2 cellular contexts compared by ENCODE assay signal in the genomic region with DNA sequence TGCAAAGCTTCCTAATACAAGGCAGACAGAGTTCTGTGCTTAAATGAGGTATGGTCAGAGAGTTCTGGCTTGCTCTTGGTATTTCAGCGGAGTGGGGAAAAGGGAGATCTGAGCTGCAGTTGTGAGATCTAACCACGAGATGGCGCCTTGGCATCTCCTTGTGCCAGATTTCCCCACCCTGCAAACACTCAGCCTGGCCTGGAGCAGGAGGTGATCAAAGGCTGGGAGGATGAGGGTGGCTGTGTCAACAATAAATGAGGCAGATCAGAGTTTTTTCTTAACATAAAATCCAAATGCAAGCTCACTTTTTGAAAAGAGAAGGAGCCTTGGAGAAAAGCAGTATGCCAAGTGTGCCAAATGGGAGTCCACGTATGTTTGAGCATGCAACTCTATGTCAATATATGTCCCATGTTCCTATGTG.
TF ChIP-seq lines count a peak whose summit lies in the region.

No MANE protein-coding gene starts in this region.

TF ChIP-seq in GM23338, 12 proteins besides CTCF, POLR2A, EP300 and RAD21 (continued from another document):
- TF ChIP-seq, protein P1, sequence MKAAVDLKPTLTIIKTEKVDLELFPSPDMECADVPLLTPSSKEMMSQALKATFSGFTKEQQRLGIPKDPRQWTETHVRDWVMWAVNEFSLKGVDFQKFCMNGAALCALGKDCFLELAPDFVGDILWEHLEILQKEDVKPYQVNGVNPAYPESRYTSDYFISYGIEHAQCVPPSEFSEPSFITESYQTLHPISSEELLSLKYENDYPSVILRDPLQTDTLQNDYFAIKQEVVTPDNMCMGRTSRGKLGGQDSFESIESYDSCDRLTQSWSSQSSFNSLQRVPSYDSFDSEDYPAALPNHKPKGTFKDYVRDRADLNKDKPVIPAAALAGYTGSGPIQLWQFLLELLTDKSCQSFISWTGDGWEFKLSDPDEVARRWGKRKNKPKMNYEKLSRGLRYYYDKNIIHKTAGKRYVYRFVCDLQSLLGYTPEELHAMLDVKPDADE (IDR thresholded peaks at IDR 0.05): no peak
- TF ChIP-seq, protein P2, sequence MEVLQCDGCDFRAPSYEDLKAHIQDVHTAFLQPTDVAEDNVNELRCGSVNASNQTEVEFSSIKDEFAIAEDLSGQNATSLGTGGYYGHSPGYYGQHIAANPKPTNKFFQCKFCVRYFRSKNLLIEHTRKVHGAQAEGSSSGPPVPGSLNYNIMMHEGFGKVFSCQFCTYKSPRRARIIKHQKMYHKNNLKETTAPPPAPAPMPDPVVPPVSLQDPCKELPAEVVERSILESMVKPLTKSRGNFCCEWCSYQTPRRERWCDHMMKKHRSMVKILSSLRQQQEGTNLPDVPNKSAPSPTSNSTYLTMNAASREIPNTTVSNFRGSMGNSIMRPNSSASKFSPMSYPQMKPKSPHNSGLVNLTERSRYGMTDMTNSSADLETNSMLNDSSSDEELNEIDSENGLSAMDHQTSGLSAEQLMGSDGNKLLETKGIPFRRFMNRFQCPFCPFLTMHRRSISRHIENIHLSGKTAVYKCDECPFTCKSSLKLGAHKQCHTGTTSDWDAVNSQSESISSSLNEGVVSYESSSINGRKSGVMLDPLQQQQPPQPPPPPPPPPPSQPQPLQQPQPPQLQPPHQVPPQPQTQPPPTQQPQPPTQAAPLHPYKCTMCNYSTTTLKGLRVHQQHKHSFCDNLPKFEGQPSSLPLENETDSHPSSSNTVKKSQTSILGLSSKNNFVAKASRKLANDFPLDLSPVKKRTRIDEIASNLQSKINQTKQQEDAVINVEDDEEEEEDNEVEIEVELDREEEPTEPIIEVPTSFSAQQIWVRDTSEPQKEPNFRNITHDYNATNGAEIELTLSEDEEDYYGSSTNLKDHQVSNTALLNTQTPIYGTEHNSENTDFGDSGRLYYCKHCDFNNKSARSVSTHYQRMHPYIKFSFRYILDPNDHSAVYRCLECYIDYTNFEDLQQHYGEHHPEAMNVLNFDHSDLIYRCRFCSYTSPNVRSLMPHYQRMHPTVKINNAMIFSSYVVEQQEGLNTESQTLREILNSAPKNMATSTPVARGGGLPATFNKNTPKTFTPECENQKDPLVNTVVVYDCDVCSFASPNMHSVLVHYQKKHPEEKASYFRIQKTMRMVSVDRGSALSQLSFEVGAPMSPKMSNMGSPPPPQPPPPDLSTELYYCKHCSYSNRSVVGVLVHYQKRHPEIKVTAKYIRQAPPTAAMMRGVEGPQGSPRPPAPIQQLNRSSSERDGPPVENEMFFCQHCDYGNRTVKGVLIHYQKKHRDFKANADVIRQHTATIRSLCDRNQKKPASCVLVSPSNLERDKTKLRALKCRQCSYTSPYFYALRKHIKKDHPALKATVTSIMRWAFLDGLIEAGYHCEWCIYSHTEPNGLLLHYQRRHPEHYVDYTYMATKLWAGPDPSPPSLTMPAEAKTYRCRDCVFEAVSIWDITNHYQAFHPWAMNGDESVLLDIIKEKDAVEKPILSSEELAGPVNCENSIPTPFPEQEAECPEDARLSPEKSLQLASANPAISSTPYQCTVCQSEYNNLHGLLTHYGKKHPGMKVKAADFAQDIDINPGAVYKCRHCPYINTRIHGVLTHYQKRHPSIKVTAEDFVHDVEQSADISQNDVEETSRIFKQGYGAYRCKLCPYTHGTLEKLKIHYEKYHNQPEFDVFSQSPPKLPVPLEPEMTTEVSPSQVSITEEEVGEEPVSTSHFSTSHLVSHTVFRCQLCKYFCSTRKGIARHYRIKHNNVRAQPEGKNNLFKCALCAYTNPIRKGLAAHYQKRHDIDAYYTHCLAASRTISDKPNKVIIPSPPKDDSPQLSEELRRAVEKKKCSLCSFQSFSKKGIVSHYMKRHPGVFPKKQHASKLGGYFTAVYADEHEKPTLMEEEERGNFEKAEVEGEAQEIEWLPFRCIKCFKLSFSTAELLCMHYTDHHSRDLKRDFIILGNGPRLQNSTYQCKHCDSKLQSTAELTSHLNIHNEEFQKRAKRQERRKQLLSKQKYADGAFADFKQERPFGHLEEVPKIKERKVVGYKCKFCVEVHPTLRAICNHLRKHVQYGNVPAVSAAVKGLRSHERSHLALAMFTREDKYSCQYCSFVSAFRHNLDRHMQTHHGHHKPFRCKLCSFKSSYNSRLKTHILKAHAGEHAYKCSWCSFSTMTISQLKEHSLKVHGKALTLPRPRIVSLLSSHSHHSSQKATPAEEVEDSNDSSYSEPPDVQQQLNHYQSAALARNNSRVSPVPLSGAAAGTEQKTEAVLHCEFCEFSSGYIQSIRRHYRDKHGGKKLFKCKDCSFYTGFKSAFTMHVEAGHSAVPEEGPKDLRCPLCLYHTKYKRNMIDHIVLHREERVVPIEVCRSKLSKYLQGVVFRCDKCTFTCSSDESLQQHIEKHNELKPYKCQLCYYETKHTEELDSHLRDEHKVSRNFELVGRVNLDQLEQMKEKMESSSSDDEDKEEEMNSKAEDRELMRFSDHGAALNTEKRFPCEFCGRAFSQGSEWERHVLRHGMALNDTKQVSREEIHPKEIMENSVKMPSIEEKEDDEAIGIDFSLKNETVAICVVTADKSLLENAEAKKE (CRISPR knock-in tag; IDR thresholded peaks at IDR 0.05): no peak
- TF ChIP-seq POLR2AphosphoS5 (IDR thresholded peaks at IDR 0.05; ENCODE audit: low read depth): no peak
- TF ChIP-seq EZH2phosphoT487 (IDR thresholded peaks at IDR 0.05; ENCODE audit: unreplicated experiment): no peak
- no peak for TF ChIP-seq JUNB (IDR thresholded peaks at IDR 0.05; ENCODE audit: unreplicated experiment)
- TF ChIP-seq ZNF114 (CRISPR knock-in tag; IDR thresholded peaks at IDR 0.05): no peak
- TF ChIP-seq EZH2 (IDR thresholded peaks at IDR 0.05; ENCODE audit: low read depth, unreplicated experiment): no peak
- no peak for TF ChIP-seq ZNF331 (CRISPR knock-in tag; IDR thresholded peaks at IDR 0.05; ENCODE audit: low read depth)
TF ChIP-seq in GM23338: peak in this region for 0.

TF ChIP-seq in liver, 16 proteins besides CTCF, POLR2A, EP300 and RAD21 (continued from another document):
- TF ChIP-seq, protein P3, sequence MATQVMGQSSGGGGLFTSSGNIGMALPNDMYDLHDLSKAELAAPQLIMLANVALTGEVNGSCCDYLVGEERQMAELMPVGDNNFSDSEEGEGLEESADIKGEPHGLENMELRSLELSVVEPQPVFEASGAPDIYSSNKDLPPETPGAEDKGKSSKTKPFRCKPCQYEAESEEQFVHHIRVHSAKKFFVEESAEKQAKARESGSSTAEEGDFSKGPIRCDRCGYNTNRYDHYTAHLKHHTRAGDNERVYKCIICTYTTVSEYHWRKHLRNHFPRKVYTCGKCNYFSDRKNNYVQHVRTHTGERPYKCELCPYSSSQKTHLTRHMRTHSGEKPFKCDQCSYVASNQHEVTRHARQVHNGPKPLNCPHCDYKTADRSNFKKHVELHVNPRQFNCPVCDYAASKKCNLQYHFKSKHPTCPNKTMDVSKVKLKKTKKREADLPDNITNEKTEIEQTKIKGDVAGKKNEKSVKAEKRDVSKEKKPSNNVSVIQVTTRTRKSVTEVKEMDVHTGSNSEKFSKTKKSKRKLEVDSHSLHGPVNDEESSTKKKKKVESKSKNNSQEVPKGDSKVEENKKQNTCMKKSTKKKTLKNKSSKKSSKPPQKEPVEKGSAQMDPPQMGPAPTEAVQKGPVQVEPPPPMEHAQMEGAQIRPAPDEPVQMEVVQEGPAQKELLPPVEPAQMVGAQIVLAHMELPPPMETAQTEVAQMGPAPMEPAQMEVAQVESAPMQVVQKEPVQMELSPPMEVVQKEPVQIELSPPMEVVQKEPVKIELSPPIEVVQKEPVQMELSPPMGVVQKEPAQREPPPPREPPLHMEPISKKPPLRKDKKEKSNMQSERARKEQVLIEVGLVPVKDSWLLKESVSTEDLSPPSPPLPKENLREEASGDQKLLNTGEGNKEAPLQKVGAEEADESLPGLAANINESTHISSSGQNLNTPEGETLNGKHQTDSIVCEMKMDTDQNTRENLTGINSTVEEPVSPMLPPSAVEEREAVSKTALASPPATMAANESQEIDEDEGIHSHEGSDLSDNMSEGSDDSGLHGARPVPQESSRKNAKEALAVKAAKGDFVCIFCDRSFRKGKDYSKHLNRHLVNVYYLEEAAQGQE (IDR thresholded peaks at IDR 0.05): no peak
- TF ChIP-seq SP1 (IDR thresholded peaks at IDR 0.05) (no peak), JUND (IDR thresholded peaks at IDR 0.05) (no peak), TAF1 (conservative IDR thresholded peaks at IDR 0.05) (no peak), HNF4A (conservative IDR thresholded peaks at IDR 0.05) (no peak), FOXA2 (IDR thresholded peaks at IDR 0.05) (no peak)
